In genomic region chr14:74083784-74084276, GRCh38 we compare ENCODE assay signal across 8 cellular contexts. TPM values are rescaled to one million over a fixed set of nuclear protein-coding genes. Genes with fewer than 3 reads are reported as not detected.
A peak's percentile ranks its signal among the peaks of the same experiment; 100 is the strongest.
DNase-seq lines count a peak whose midpoint lies in the region; ATAC-seq lines count a peak whose summit lies in the region.

No MANE protein-coding gene starts in this region.

- H3K27ac ChIP-seq in angular gyrus (ENCODE audit: low read depth, low read length) (peak overlapping the region; percentile 90), subcutaneous abdominal adipose tissue (ENCODE audit: low read depth, low read length) (peak overlapping the region; percentile 74)

- ATAC-seq in GM18498 (IDR thresholded peaks at IDR 0.05; ENCODE audit: unreplicated experiment) (peak; percentile 25), HG03095 (IDR thresholded peaks at IDR 0.05; ENCODE audit: unreplicated experiment) (peak; percentile 12)

- H3K27me3 Mint-ChIP-seq in immature natural killer cell (ENCODE audit: low read depth in 3 of 3): peaks cover 6 to 12% (median 8%) of the 10 kb centered on the region in 3 donors

- no peak for DNase-seq in immature natural killer cell
- DNase-seq in NCI-H226: no peak
- DNase-seq in MV-4-11 (lab: John Stamatoyannopoulos, UW): no peak
- no peak for DNase-seq in SHP77 (lab: John Stamatoyannopoulos, UW)

- no peaks in the 10 kb centered on the region for H3K9me3 Mint-ChIP-seq in immature natural killer cell

- peak overlapping the region; percentile 94 to 100 (median 96) for H3K4me3 Mint-ChIP-seq in immature natural killer cell

- peak overlapping the region; percentile 41 to 94 (median 82) for H3K9ac ChIP-seq in subcutaneous abdominal adipose tissue (ENCODE audit: low read length in 5 of 5)

- H3K27me3 ChIP-seq in subcutaneous abdominal adipose tissue (ENCODE audit: control insufficient read depth in 5 of 5, insufficient read depth in 4 of 5, low read length in 5 of 5): no peaks in the 10 kb centered on the region

- no peaks in the 10 kb centered on the region for H3K9me3 ChIP-seq in subcutaneous abdominal adipose tissue (ENCODE audit: control insufficient read depth in 5 of 5, low read length in 5 of 5)

- H3K4me3 ChIP-seq in subcutaneous abdominal adipose tissue (ENCODE audit: low read depth in 1 of 5, low read length in 5 of 5): peak overlapping the region; percentile 83 to 98 (median 97)

- peaks cover 0 to 39% (median 33%) of the 10 kb centered on the region in 5 donors for H3K4me1 ChIP-seq in subcutaneous abdominal adipose tissue (ENCODE audit: control insufficient read depth in 5 of 5, insufficient read depth in 5 of 5, low read length in 5 of 5)

- H3K36me3 Mint-ChIP-seq in immature natural killer cell: peaks cover 0 to 4% (median 2%) of the 10 kb centered on the region in 3 donors

- H3K4me1 Mint-ChIP-seq in immature natural killer cell: peaks cover 35 to 48% of the 10 kb centered on the region in 2 donors

- no peaks in the 10 kb centered on the region for H3K36me3 ChIP-seq in subcutaneous abdominal adipose tissue (ENCODE audit: control insufficient read depth in 5 of 5, insufficient read depth in 5 of 5, low read length in 5 of 5)

- peak overlapping the region; percentile 81 to 97 (median 92) for H3K27ac Mint-ChIP-seq in immature natural killer cell

RNA-seq across cellular contexts. Expression of gene ALDH6A1, which starts 0.4 kb away (rescaled TPM):
- 10 to 100 TPM; 15.1 to 29.8 (median 20.3) TPM for polyA plus RNA-seq in immature natural killer cell

RNA-seq across cellular contexts. Expression of gene LIN52, which starts 0.9 kb away (rescaled TPM):
- polyA plus RNA-seq in immature natural killer cell: 10 to 100 TPM; 14.0 to 19.8 (median 16.3) TPM
